25 cellular contexts compared by ENCODE assay signal in the genomic region with DNA sequence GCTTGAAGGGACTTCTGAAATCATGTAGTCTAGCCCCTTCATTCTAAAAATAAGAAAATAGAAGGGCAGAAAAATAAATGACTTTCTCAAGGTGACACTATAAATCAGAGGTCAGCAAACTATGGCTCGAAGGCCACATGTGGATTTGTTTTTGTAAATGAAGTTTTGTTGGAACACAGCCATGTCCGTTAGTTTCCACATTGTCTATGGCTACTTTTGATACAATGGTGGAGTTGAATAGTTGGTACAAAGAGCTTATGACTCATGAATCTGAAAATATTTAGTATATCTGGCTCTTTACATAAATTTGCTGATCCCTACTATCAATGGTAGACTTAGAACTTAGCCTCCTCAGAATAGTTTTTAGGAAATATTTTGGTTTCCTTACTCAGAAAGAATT.
"Had no signal": no experiment of that assay in that cellular context is flagged by ENCODE, and none has a peak within 500 bp of the region (broad histone marks: within the 10 kb centered on the region; RNA-seq: fewer than 3 reads in every experiment).

No MANE protein-coding gene starts in this region.

- H3K27me3 ChIP-seq: neutrophil, pancreas, right lobe of liver, thyroid gland, vagina had no signal

- H3K36me3 ChIP-seq: neutrophil, pancreas, right lobe of liver, thyroid gland, vagina had no signal

- H3K27me3 Mint-ChIP-seq: natural killer cell treated with Interleukin-12 subunit alpha and Interleukin-12 subunit beta and Interleukin-15 and Interleukin-18, amount 100 ng/mL, for 72 hours; stimulated activated naive CD8-positive, alpha-beta T cell treated with anti-CD3 and anti-CD28 coated beads, Interleukin-15, amount 100 ng/mL, for 72 hours had no signal

- H3K27ac ChIP-seq: coronary artery, dorsolateral prefrontal cortex, neutrophil, pancreas, right lobe of liver, thyroid gland, vagina had no signal

- H3K9me3 ChIP-seq: mucosa of descending colon, neutrophil, pancreas, right lobe of liver, thyroid gland, vagina had no signal

- DNase-seq: dorsolateral prefrontal cortex; effector CD4-positive, alpha-beta T cell; foreskin melanocyte; head of caudate nucleus; mesenchymal stem cell; mucosa of descending colon; naive B cell; pancreas; retina; right lobe of liver; stimulated activated CD4-positive, alpha-beta T cell treated with anti-CD3 and anti-CD28 coated beads, Interleukin-12 subunit alpha, Interleukin-12 subunit beta, amount 100 ng/mL, for 4 hours; stimulated activated CD4-positive, alpha-beta T cell treated with anti-CD3 and anti-CD28 coated beads, Interleukin-1b, Interleukin-23, amount 100 ng/mL, for 48 hours; stimulated activated CD4-positive, alpha-beta T cell treated with anti-CD3 and anti-CD28 coated beads, Interleukin-4, amount 100 ng/mL, for 1 hour; stimulated activated CD8-positive, alpha-beta memory T cell treated with anti-CD3 and anti-CD28 coated beads, Interleukin-4, amount 100 ng/mL, for 48 hours; stimulated activated naive CD4-positive, alpha-beta T cell; stimulated activated naive CD8-positive, alpha-beta T cell treated with anti-CD3 and anti-CD28 coated beads, Interleukin-15, amount 100 ng/mL, for 72 hours; thyroid gland; trophoblast cell had no signal

- H3K4me2 ChIP-seq: smooth muscle cell had no signal

- H3K9me3 Mint-ChIP-seq: natural killer cell treated with Interleukin-12 subunit alpha and Interleukin-12 subunit beta and Interleukin-15 and Interleukin-18, amount 100 ng/mL, for 72 hours; stimulated activated naive CD8-positive, alpha-beta T cell treated with anti-CD3 and anti-CD28 coated beads, Interleukin-15, amount 100 ng/mL, for 72 hours had no signal

- H3K4me1 Mint-ChIP-seq: mesothelial cell of epicardium; naive B cell; neural crest cell; stimulated activated naive CD8-positive, alpha-beta T cell treated with anti-CD3 and anti-CD28 coated beads, Interleukin-15, amount 100 ng/mL, for 72 hours had no signal

- H3K27ac Mint-ChIP-seq: mesothelial cell of epicardium; naive B cell; natural killer cell treated with Interleukin-12 subunit alpha and Interleukin-12 subunit beta and Interleukin-15 and Interleukin-18, amount 100 ng/mL, for 72 hours; stimulated activated naive CD8-positive, alpha-beta T cell treated with anti-CD3 and anti-CD28 coated beads, Interleukin-15, amount 100 ng/mL, for 72 hours had no signal

- H3K36me3 Mint-ChIP-seq: mesothelial cell of epicardium; naive B cell; natural killer cell treated with Interleukin-12 subunit alpha and Interleukin-12 subunit beta and Interleukin-15 and Interleukin-18, amount 100 ng/mL, for 72 hours had no signal

- H3K4me1 ChIP-seq: pancreas, right lobe of liver, thyroid gland, vagina had no signal

- H3K4me3 ChIP-seq: coronary artery, dorsolateral prefrontal cortex, mucosa of descending colon, pancreas, right lobe of liver, smooth muscle cell, thyroid gland, vagina had no signal

- H3K4me3 Mint-ChIP-seq: mesothelial cell of epicardium; naive B cell; natural killer cell treated with Interleukin-12 subunit alpha and Interleukin-12 subunit beta and Interleukin-15 and Interleukin-18, amount 100 ng/mL, for 72 hours; neural crest cell; stimulated activated naive CD8-positive, alpha-beta T cell treated with anti-CD3 and anti-CD28 coated beads, Interleukin-15, amount 100 ng/mL, for 72 hours had no signal
